Comparison of ENCODE assay signal across 31 cellular contexts in the genomic region with DNA sequence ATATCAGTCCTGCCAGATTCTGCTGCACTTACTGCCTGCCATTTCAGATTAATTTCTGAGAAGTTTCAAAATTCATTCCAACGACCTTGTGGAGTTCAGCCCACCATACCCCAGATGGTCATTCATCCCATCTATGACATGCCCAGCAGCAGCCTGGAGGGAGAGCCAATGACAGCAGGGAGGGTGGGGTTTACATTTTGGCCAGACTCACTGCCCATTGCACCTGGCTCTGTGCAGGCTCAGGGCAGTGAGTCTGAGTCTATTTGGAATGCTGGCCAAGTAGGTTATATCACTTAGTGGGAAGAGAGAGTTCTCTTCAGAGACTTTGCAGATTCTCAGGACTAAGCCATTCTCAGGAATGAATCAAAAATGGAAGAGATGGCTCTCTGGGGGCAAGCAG.
"Had no signal": no experiment of that assay in that cellular context is flagged by ENCODE, and none has a peak within 500 bp of the region (broad histone marks: within the 10 kb centered on the region; RNA-seq: fewer than 3 reads in every experiment).

No MANE protein-coding gene starts in this region.

- H3K9me3 ChIP-seq: Peyer's patch had no signal

- DNase-seq: activated B cell treated with CpG ODN at 0.5 μM for 24 hours; activated CD4-positive, alpha-beta memory T cell treated with anti-CD3 and anti-CD28 coated beads for 36 hours; activated CD4-positive, alpha-beta T cell treated with anti-CD3 and anti-CD28 coated beads for 4 hours; activated CD4-positive, alpha-beta T cell treated with anti-CD3 and anti-CD28 coated beads, Interleukin-2, amount 50 U/mL, for 1 hour; activated CD4-positive, CD25-positive, alpha-beta regulatory T cell treated with anti-CD3 and anti-CD28 coated beads, Interleukin-2, amount 50 U/mL, for 72 hours; activated effector memory CD4-positive, alpha-beta T cell treated with anti-CD3 and anti-CD28 coated beads, Interleukin-2, amount 50 U/mL, for 16 hours; activated naive CD4-positive, alpha-beta T cell; activated naive CD4-positive, alpha-beta T cell treated with anti-CD3 and anti-CD28 coated beads, Interleukin-2, amount 50 U/mL, for 16 hours; activated naive CD8-positive, alpha-beta T cell treated with anti-CD3 and anti-CD28 coated beads for 36 hours; activated T-cell treated with anti-CD3 and anti-CD28 coated beads, Interleukin-2, amount 50 U/mL, for 1 hour; activated T-cell treated with anti-CD3 and anti-CD28 coated beads, Interleukin-2, amount 50 U/mL, for 72 hours; amniotic stem cell; aorta; Karpas-422; KBM-7; NCI-H1105; NCI-H1417 treated with DMSO at 0.1 percent for 48 hours; NCI-H187 treated with DMSO at 0.1 percent for 48 hours; NCI-H510A treated with DMSO at 0.1 percent for 48 hours; NCI-H526 treated with DMSO at 0.1 percent for 48 hours; NCI-H774; Peyer's patch; RPMI8226; SIG-M5; T-cell; T-helper 2 cell; T-helper 9 cell had no signal

- H3K27ac Mint-ChIP-seq: activated B cell treated with CpG ODN at 0.5 μM for 24 hours; activated CD4-positive, alpha-beta memory T cell treated with anti-CD3 and anti-CD28 coated beads for 36 hours; activated naive CD8-positive, alpha-beta T cell treated with anti-CD3 and anti-CD28 coated beads for 36 hours; activated T-cell treated with anti-CD3 and anti-CD28 coated beads, Interleukin-2, amount 50 U/mL, for 72 hours; activated T-helper 17 cell treated with anti-CD3 and anti-CD28 coated beads, Interleukin-2, amount 50 U/mL, for 72 hours; T-cell had no signal

- H3K4me3 Mint-ChIP-seq: activated B cell treated with CpG ODN at 0.5 μM for 24 hours; activated CD4-positive, alpha-beta memory T cell treated with anti-CD3 and anti-CD28 coated beads for 36 hours; activated naive CD8-positive, alpha-beta T cell treated with anti-CD3 and anti-CD28 coated beads for 36 hours; activated T-cell treated with anti-CD3 and anti-CD28 coated beads, Interleukin-2, amount 50 U/mL, for 72 hours; activated T-helper 17 cell treated with anti-CD3 and anti-CD28 coated beads, Interleukin-2, amount 50 U/mL, for 72 hours; T-cell had no signal

- H3K4me1 ChIP-seq: Peyer's patch had no signal

- H3K4me1 Mint-ChIP-seq: activated B cell treated with CpG ODN at 0.5 μM for 24 hours; activated naive CD8-positive, alpha-beta T cell treated with anti-CD3 and anti-CD28 coated beads for 36 hours; activated T-helper 17 cell treated with anti-CD3 and anti-CD28 coated beads, Interleukin-2, amount 50 U/mL, for 72 hours; T-cell had no signal

- H3K27me3 ChIP-seq: cardiac muscle cell, Peyer's patch had no signal

- H3K9me3 Mint-ChIP-seq: activated B cell treated with CpG ODN at 0.5 μM for 24 hours; activated CD4-positive, alpha-beta memory T cell treated with anti-CD3 and anti-CD28 coated beads for 36 hours; activated naive CD8-positive, alpha-beta T cell treated with anti-CD3 and anti-CD28 coated beads for 36 hours; activated T-cell treated with anti-CD3 and anti-CD28 coated beads, Interleukin-2, amount 50 U/mL, for 72 hours; activated T-helper 17 cell treated with anti-CD3 and anti-CD28 coated beads, Interleukin-2, amount 50 U/mL, for 72 hours; T-cell had no signal

- H3K27me3 Mint-ChIP-seq: activated B cell treated with CpG ODN at 0.5 μM for 24 hours; activated CD4-positive, alpha-beta memory T cell treated with anti-CD3 and anti-CD28 coated beads for 36 hours; activated naive CD8-positive, alpha-beta T cell treated with anti-CD3 and anti-CD28 coated beads for 36 hours; activated T-helper 17 cell treated with anti-CD3 and anti-CD28 coated beads, Interleukin-2, amount 50 U/mL, for 72 hours; T-cell had no signal

- H3K4me3 ChIP-seq: cardiac muscle cell, Peyer's patch had no signal

- ATAC-seq: activated T-cell treated with anti-CD3 and anti-CD28 coated beads, Interleukin-2, amount 50 U/mL, for 72 hours; activated T-helper 17 cell treated with anti-CD3 and anti-CD28 coated beads, Interleukin-2, amount 50 U/mL, for 72 hours; SK-N-SH treated with all-trans-retinoic acid at 6 μM for 48 hours; T-cell had no signal

- H3K36me3 ChIP-seq: cardiac muscle cell had no signal

- H3K27ac ChIP-seq: cardiac muscle cell, Peyer's patch, VCaP had no signal
